1 cellular context compared by ENCODE assay signal in the genomic region with DNA sequence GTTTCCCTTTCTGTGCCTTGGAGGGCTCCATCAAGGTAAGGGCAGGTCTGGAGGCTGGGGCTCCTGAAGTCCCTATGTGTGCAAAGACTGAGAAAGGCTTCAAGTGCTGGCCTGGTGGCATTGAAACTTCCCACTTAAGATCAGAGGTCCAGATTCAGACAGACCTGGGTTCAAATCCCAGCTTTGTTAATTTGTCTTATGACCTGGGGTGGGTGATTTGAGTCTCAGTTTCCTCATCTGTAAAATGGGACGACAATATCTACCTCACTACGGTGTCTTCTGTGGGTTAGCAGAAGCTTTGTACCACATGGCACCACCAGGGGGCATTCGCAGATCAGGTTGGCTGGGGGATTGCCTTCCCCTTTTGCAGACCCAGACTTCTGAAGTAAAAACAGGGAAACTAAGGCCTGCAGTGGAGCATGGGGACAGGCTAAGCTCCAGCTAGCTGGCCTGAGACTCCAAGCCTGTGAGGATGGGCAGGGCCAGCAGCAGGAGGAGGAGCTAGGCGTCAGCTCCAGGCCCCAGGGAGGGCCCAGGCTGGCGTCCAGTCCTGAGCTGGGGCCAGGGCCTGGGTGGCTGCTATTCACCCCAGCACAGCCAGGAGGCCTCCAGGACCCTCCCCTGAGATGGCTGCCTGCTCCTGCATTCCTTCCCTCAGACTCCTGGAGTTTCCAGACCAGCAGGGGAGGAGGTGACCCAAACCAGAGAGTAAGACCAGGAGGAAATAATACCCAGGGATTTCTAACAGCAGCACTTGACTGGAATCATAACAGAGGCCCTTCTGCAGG.
TF ChIP-seq lines count a peak whose summit lies in the region.

No MANE protein-coding gene starts in this region.

TF ChIP-seq in HepG2, 621 proteins besides CTCF, POLR2A, EP300 and RAD21 (continued from another document and continues in another):
- TF ChIP-seq, protein P1, sequence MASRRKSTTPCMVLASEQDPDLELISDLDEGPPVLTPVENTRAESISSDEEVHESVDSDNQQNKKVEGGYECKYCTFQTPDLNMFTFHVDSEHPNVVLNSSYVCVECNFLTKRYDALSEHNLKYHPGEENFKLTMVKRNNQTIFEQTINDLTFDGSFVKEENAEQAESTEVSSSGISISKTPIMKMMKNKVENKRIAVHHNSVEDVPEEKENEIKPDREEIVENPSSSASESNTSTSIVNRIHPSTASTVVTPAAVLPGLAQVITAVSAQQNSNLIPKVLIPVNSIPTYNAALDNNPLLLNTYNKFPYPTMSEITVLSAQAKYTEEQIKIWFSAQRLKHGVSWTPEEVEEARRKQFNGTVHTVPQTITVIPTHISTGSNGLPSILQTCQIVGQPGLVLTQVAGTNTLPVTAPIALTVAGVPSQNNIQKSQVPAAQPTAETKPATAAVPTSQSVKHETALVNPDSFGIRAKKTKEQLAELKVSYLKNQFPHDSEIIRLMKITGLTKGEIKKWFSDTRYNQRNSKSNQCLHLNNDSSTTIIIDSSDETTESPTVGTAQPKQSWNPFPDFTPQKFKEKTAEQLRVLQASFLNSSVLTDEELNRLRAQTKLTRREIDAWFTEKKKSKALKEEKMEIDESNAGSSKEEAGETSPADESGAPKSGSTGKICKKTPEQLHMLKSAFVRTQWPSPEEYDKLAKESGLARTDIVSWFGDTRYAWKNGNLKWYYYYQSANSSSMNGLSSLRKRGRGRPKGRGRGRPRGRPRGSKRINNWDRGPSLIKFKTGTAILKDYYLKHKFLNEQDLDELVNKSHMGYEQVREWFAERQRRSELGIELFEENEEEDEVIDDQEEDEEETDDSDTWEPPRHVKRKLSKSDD (CRISPR knock-in tag; IDR thresholded peaks at IDR 0.05; ENCODE audit: low read depth) = no peak
- TF ChIP-seq ZBTB46 (CRISPR knock-in tag; IDR thresholded peaks at IDR 0.05; ENCODE audit: borderline replicate concordance) = no peak
- peak; percentile 58; the same call in 1 of the 2 replicates for TF ChIP-seq KAT8 (CRISPR knock-in tag; IDR thresholded peaks at IDR 0.05)
- TF ChIP-seq SSRP1 (CRISPR knock-in tag; IDR thresholded peaks at IDR 0.05) = no peak
- no peak for TF ChIP-seq TCF12 (IDR thresholded peaks at IDR 0.05)
- TF ChIP-seq TCF12 (CRISPR knock-in tag; IDR thresholded peaks at IDR 0.05) = no peak
- TF ChIP-seq TBX2 (CRISPR knock-in tag; IDR thresholded peaks at IDR 0.05; ENCODE audit: borderline replicate concordance) = no peak; the same call in 1 of the 2 replicates
- no peak for TF ChIP-seq NFATC3 (CRISPR knock-in tag; IDR thresholded peaks at IDR 0.05)
- TF ChIP-seq, protein P2, sequence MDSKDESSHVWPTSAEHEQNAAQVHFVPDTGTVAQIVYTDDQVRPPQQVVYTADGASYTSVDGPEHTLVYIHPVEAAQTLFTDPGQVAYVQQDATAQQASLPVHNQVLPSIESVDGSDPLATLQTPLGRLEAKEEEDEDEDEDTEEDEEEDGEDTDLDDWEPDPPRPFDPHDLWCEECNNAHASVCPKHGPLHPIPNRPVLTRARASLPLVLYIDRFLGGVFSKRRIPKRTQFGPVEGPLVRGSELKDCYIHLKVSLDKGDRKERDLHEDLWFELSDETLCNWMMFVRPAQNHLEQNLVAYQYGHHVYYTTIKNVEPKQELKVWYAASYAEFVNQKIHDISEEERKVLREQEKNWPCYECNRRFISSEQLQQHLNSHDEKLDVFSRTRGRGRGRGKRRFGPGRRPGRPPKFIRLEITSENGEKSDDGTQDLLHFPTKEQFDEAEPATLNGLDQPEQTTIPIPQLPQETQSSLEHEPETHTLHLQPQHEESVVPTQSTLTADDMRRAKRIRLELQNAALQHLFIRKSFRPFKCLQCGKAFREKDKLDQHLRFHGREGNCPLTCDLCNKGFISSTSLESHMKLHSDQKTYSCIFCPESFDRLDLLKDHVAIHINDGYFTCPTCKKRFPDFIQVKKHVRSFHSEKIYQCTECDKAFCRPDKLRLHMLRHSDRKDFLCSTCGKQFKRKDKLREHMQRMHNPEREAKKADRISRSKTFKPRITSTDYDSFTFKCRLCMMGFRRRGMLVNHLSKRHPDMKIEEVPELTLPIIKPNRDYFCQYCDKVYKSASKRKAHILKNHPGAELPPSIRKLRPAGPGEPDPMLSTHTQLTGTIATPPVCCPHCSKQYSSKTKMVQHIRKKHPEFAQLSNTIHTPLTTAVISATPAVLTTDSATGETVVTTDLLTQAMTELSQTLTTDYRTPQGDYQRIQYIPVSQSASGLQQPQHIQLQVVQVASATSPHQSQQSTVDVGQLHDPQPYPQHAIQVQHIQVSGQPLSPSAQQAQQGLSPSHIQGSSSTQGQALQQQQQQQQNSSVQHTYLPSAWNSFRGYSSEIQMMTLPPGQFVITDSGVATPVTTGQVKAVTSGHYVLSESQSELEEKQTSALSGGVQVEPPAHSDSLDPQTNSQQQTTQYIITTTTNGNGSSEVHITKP (CRISPR knock-in tag; IDR thresholded peaks at IDR 0.05; ENCODE audit: low read depth) = no peak
- no peak for TF ChIP-seq POLR2G (IDR thresholded peaks at IDR 0.05; ENCODE audit: low read depth, low read length)
- TF ChIP-seq TEAD3 (CRISPR knock-in tag; optimal IDR thresholded peaks at IDR 0.05; ENCODE audit: borderline replicate concordance) = peak; percentile 85
- TF ChIP-seq HBP1 (CRISPR knock-in tag; IDR thresholded peaks at IDR 0.05; ENCODE audit: low read depth) = no peak
- TF ChIP-seq BCL6 (CRISPR knock-in tag; IDR thresholded peaks at IDR 0.05) = peak; percentile 30; the same call in 1 of the 2 replicates
- TF ChIP-seq SKI (IDR thresholded peaks at IDR 0.05; ENCODE audit: partially characterized antibody) = peak; percentile 36
- TF ChIP-seq ARNTL (CRISPR knock-in tag; IDR thresholded peaks at IDR 0.05) = no peak
- TF ChIP-seq MAFK (conservative IDR thresholded peaks at IDR 0.05 in 1 of 2, IDR thresholded peaks at IDR 0.05 in 1 of 2; ENCODE audit: low read length in 2 of 2) = no peak
- TF ChIP-seq ZBTB40 (IDR thresholded peaks at IDR 0.05) = no peak
- no peak for TF ChIP-seq ZBTB40 (CRISPR knock-in tag; IDR thresholded peaks at IDR 0.05)
- TF ChIP-seq, protein P3, sequence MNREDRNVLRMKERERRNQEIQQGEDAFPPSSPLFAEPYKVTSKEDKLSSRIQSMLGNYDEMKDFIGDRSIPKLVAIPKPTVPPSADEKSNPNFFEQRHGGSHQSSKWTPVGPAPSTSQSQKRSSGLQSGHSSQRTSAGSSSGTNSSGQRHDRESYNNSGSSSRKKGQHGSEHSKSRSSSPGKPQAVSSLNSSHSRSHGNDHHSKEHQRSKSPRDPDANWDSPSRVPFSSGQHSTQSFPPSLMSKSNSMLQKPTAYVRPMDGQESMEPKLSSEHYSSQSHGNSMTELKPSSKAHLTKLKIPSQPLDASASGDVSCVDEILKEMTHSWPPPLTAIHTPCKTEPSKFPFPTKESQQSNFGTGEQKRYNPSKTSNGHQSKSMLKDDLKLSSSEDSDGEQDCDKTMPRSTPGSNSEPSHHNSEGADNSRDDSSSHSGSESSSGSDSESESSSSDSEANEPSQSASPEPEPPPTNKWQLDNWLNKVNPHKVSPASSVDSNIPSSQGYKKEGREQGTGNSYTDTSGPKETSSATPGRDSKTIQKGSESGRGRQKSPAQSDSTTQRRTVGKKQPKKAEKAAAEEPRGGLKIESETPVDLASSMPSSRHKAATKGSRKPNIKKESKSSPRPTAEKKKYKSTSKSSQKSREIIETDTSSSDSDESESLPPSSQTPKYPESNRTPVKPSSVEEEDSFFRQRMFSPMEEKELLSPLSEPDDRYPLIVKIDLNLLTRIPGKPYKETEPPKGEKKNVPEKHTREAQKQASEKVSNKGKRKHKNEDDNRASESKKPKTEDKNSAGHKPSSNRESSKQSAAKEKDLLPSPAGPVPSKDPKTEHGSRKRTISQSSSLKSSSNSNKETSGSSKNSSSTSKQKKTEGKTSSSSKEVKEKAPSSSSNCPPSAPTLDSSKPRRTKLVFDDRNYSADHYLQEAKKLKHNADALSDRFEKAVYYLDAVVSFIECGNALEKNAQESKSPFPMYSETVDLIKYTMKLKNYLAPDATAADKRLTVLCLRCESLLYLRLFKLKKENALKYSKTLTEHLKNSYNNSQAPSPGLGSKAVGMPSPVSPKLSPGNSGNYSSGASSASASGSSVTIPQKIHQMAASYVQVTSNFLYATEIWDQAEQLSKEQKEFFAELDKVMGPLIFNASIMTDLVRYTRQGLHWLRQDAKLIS (CRISPR knock-in tag; IDR thresholded peaks at IDR 0.05) = no peak
- no peak for TF ChIP-seq SNAPC2 (CRISPR knock-in tag; IDR thresholded peaks at IDR 0.05)
- TF ChIP-seq RCOR2 (CRISPR knock-in tag; IDR thresholded peaks at IDR 0.05) = peak; percentile 74
- peak; percentile 66; the same call in 1 of the 2 replicates for TF ChIP-seq SMC3 (IDR thresholded peaks at IDR 0.05; ENCODE audit: low read length)
- TF ChIP-seq TBL1XR1 (IDR thresholded peaks at IDR 0.05; ENCODE audit: borderline replicate concordance, low read length, partially characterized antibody) = no peak
- no peak for TF ChIP-seq ATF3 (CRISPR knock-in tag; IDR thresholded peaks at IDR 0.05)
